In the genomic region with DNA sequence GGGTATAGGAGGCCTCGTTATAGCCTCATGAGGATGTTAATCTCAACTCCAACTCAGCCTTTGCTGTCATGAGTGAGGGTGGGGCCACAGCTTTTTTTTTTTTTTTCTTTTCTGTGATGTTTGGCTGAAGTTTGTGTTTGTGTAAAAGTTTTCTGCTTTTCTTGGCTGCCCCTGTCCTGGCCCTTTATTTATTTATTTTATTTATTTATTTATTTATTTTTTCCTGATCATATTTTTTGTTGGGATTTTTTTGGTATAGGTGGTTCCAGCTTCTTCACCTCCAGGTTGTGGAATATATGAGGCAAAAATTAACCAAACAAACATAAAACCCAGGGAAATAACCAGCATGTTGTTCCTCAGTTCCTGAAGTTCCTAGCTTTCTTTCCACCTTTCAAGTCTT, we compare ENCODE assay signal across 18 cellular contexts. TPM values are rescaled to one million over a fixed set of nuclear protein-coding genes. Genes with fewer than 3 reads are reported as not detected.
DNase-seq lines count a peak whose midpoint lies in the region; ATAC-seq and TF ChIP-seq lines count a peak whose summit lies in the region.
"Had no signal": no experiment of that assay in that cellular context is flagged by ENCODE, and none has a peak within 500 bp of the region (broad histone marks: within the 10 kb centered on the region; RNA-seq: fewer than 3 reads in every experiment).

No MANE protein-coding gene starts in this region.

- intact Hi-C loops in activated naive CD4-positive, alpha-beta T cell treated with anti-CD3 and anti-CD28 coated beads for 36 hours (cut with micrococcal nuclease), result loop anchor here (5.0 kb wide), 1 partner anchor 445 kb away; no protein-coding TSS in a partner anchor
- intact Hi-C loops in activated CD4-positive, alpha-beta memory T cell treated with anti-CD3 and anti-CD28 coated beads for 36 hours (cut with micrococcal nuclease), result loop anchor here (5.0 kb wide), 2 partner anchors 35 to 440 kb away; no protein-coding TSS in a partner anchor
- intact Hi-C loops in esophagus muscularis mucosa (cut with DNase I), result no loop called here

- no peaks in the 10 kb centered on the region for H3K27me3 ChIP-seq in CD8-positive, alpha-beta memory T cell (ENCODE audit: insufficient read depth, low read length, poor library complexity, severe bottlenecking)
- H3K27me3 ChIP-seq in esophagus muscularis mucosa, result peaks cover 0 to 16% (median 0%) of the 10 kb centered on the region in 4 donors
- H3K27me3 ChIP-seq: BLaER1 had no signal

- H3K4me3 Mint-ChIP-seq in activated naive CD4-positive, alpha-beta T cell treated with anti-CD3 and anti-CD28 coated beads for 36 hours, result no peak overlapping the region
- no peak overlapping the region for H3K4me3 Mint-ChIP-seq in CD8-positive, alpha-beta memory T cell
- H3K4me3 Mint-ChIP-seq in activated CD4-positive, alpha-beta memory T cell treated with anti-CD3 and anti-CD28 coated beads for 36 hours, result peak overlapping the region; percentile 1
- H3K4me3 Mint-ChIP-seq: HFFc6 had no signal

- TF ChIP-seq POLR2A in esophagus muscularis mucosa (IDR thresholded peaks at IDR 0.05; ENCODE audit: low read depth), result no peak

- H3K27ac Mint-ChIP-seq in activated naive CD4-positive, alpha-beta T cell treated with anti-CD3 and anti-CD28 coated beads for 36 hours, result peak overlapping the region; percentile 74
- peak overlapping the region in 5 of 8 donors; percentile 8 to 71 (median 52) for H3K27ac Mint-ChIP-seq in CD8-positive, alpha-beta memory T cell
- H3K27ac Mint-ChIP-seq in activated CD4-positive, alpha-beta memory T cell treated with anti-CD3 and anti-CD28 coated beads for 36 hours, result peak overlapping the region; percentile 79
- H3K27ac Mint-ChIP-seq: HFFc6 had no signal

- no peaks in the 10 kb centered on the region for H3K9me3 Mint-ChIP-seq in activated naive CD4-positive, alpha-beta T cell treated with anti-CD3 and anti-CD28 coated beads for 36 hours
- no peaks in the 10 kb centered on the region for H3K9me3 Mint-ChIP-seq in CD8-positive, alpha-beta memory T cell
- H3K9me3 Mint-ChIP-seq in activated CD4-positive, alpha-beta memory T cell treated with anti-CD3 and anti-CD28 coated beads for 36 hours, result no peaks in the 10 kb centered on the region
- H3K9me3 Mint-ChIP-seq: HFFc6 had no signal

- ATAC-seq in GM19023 (IDR thresholded peaks at IDR 0.05; ENCODE audit: unreplicated experiment), result no peak
- ATAC-seq: HepG2 had no signal

- no peak for TF ChIP-seq EP300 in esophagus muscularis mucosa (IDR thresholded peaks at IDR 0.05)

- peaks cover 65% of the 10 kb centered on the region for H3K4me1 ChIP-seq in CD8-positive, alpha-beta memory T cell (ENCODE audit: insufficient read depth, low read length)
- H3K4me1 ChIP-seq in esophagus muscularis mucosa, result no peaks in the 10 kb centered on the region
- H3K4me1 ChIP-seq: BLaER1, HAP-1 had no signal

- no peak overlapping the region for H3K27ac ChIP-seq in CD8-positive, alpha-beta memory T cell (ENCODE audit: low read depth, low read length)
- H3K27ac ChIP-seq in esophagus muscularis mucosa (replicated peaks in 1 of 4), result no peak overlapping the region
- H3K27ac ChIP-seq: BLaER1 had no signal

- no peak overlapping the region for H3K4me3 ChIP-seq in CD8-positive, alpha-beta memory T cell (ENCODE audit: low read length)
- H3K4me3 ChIP-seq in esophagus muscularis mucosa, result no peak overlapping the region
- H3K4me3 ChIP-seq: BLaER1, HAP-1 had no signal

- DNase-seq in activated naive CD4-positive, alpha-beta T cell treated with anti-CD3 and anti-CD28 coated beads for 36 hours, result no peak
- DNase-seq in activated naive CD4-positive, alpha-beta T cell treated with Interleukin-2 at 50 U/mL for 16 hours, result no peak
- no peak for DNase-seq in CD8-positive, alpha-beta memory T cell
- no peak for DNase-seq in activated CD4-positive, alpha-beta memory T cell treated with anti-CD3 and anti-CD28 coated beads for 36 hours
- DNase-seq in esophagus muscularis mucosa (ENCODE audit: extremely low spot score) (peak; percentile 12), SHP77 treated with DMSO at 0.1 percent for 48 hours (lab: John Stamatoyannopoulos, UW) (no peak)
- DNase-seq: 8988T, AML-193, COR-L47, DMS153, DMS79 treated with DMSO at 0.1 percent for 48 hours, EL, HFFc6 had no signal

- no peak for TF ChIP-seq CTCF in esophagus muscularis mucosa (IDR thresholded peaks at IDR 0.05)

- H3K9me3 ChIP-seq in CD8-positive, alpha-beta memory T cell (ENCODE audit: low read length), result no peaks in the 10 kb centered on the region
- no peaks in the 10 kb centered on the region for H3K9me3 ChIP-seq in esophagus muscularis mucosa
- H3K9me3 ChIP-seq: BLaER1, HAP-1 had no signal

- H3K36me3 Mint-ChIP-seq in activated naive CD4-positive, alpha-beta T cell treated with anti-CD3 and anti-CD28 coated beads for 36 hours (ENCODE audit: low read depth), result peaks cover 4% of the 10 kb centered on the region
- peaks cover 0 to 3% (median 0%) of the 10 kb centered on the region in 3 donors for H3K36me3 Mint-ChIP-seq in CD8-positive, alpha-beta memory T cell
- H3K36me3 Mint-ChIP-seq in activated CD4-positive, alpha-beta memory T cell treated with anti-CD3 and anti-CD28 coated beads for 36 hours, result peaks cover 1% of the 10 kb centered on the region

- no peaks in the 10 kb centered on the region for H3K36me3 ChIP-seq in CD8-positive, alpha-beta memory T cell (ENCODE audit: insufficient read depth, low read length)
- no peaks in the 10 kb centered on the region for H3K36me3 ChIP-seq in esophagus muscularis mucosa
- H3K36me3 ChIP-seq: BLaER1, HAP-1 had no signal

- CTCF ChIA-PET in activated naive CD4-positive, alpha-beta T cell treated with anti-CD3 and anti-CD28 coated beads for 36 hours (lab: Charles Lee), result interaction anchor here (0.6 to 1.7 kb wide), 5 partner anchors 8 to 26 kb away, joined by 3 to 5 read pairs (median 4); no protein-coding TSS in a partner anchor
- CTCF ChIA-PET in CD8-positive, alpha-beta memory T cell (lab: Charles Lee), result interaction anchor here (0.9 to 1.5 kb wide), 5 partner anchors 9 to 46 kb away, joined by 3 to 6 read pairs (median 3); no protein-coding TSS in a partner anchor
- CTCF ChIA-PET in activated CD4-positive, alpha-beta memory T cell treated with anti-CD3 and anti-CD28 coated beads for 36 hours (lab: Charles Lee), result interaction anchor here (0.9 to 1.5 kb wide), 6 partner anchors 8 to 25 kb away, joined by 3 to 17 read pairs (median 4); no protein-coding TSS in a partner anchor

- 80% methylated on average over 1 of the region's 1 CpG for WGBS in esophagus muscularis mucosa

- no peaks in the 10 kb centered on the region for H3K27me3 Mint-ChIP-seq in activated naive CD4-positive, alpha-beta T cell treated with anti-CD3 and anti-CD28 coated beads for 36 hours (ENCODE audit: low read depth)
- no peaks in the 10 kb centered on the region for H3K27me3 Mint-ChIP-seq in CD8-positive, alpha-beta memory T cell
- no peaks in the 10 kb centered on the region for H3K27me3 Mint-ChIP-seq in activated CD4-positive, alpha-beta memory T cell treated with anti-CD3 and anti-CD28 coated beads for 36 hours

- POLR2A ChIA-PET in CD8-positive, alpha-beta memory T cell (lab: Charles Lee), result interaction anchor here (0.6 to 2.0 kb wide), 6 partner anchors 10 to 121 kb away, joined by 3 to 9 read pairs (median 4); a partner anchor contains a TSS
- POLR2A ChIA-PET in activated CD4-positive, alpha-beta memory T cell treated with anti-CD3 and anti-CD28 coated beads for 36 hours (lab: Charles Lee), result interaction anchor here (0.6 to 7.8 kb wide), 7 partner anchors 14 to 202 kb away, joined by 3 to 76 read pairs (median 4); a partner anchor contains a TSS

- peaks cover 87% of the 10 kb centered on the region for H3K4me1 Mint-ChIP-seq in activated naive CD4-positive, alpha-beta T cell treated with anti-CD3 and anti-CD28 coated beads for 36 hours (ENCODE audit: low read depth)
- peaks cover 63 to 85% (median 83%) of the 10 kb centered on the region in 3 donors for H3K4me1 Mint-ChIP-seq in CD8-positive, alpha-beta memory T cell
- peaks cover 82% of the 10 kb centered on the region for H3K4me1 Mint-ChIP-seq in activated CD4-positive, alpha-beta memory T cell treated with anti-CD3 and anti-CD28 coated beads for 36 hours (ENCODE audit: low read depth)

RNA-seq across cellular contexts. Expression of a gene that starts 8.6 kb away (rescaled TPM):
- 1 to 10 TPM; 3.6 to 3.8 TPM for total RNA-seq in activated naive CD4-positive, alpha-beta T cell treated with anti-CD3 and anti-CD28 coated beads for 36 hours
- under 1 TPM; 0.29 to 0.50 TPM for total RNA-seq in CD8-positive, alpha-beta memory T cell
- not detected for polyA plus RNA-seq in CD8-positive, alpha-beta memory T cell
- 1 to 10 TPM; 1.3 to 1.4 TPM for total RNA-seq in activated CD4-positive, alpha-beta memory T cell treated with anti-CD3 and anti-CD28 coated beads for 36 hours
- total RNA-seq in esophagus muscularis mucosa, result not detected
- total RNA-seq: H1, HepG2, HFFc6 had no signal
- polyA plus RNA-seq: H1, HepG2 had no signal

RNA-seq across cellular contexts. Expression of a gene that starts 14.8 kb away (rescaled TPM):
- total RNA-seq in activated naive CD4-positive, alpha-beta T cell treated with anti-CD3 and anti-CD28 coated beads for 36 hours, result 10 to 100 TPM; 21.0 to 21.2 TPM
- total RNA-seq in CD8-positive, alpha-beta memory T cell, result 10 to 100 TPM; 12.6 to 14.7 TPM
- polyA plus RNA-seq in CD8-positive, alpha-beta memory T cell, result 15.7 TPM
- 10 to 100 TPM; 17.2 to 19.2 TPM for total RNA-seq in activated CD4-positive, alpha-beta memory T cell treated with anti-CD3 and anti-CD28 coated beads for 36 hours
- 10 to 100 TPM in 3 of 4 donors, 1 to 10 TPM in 1; 8.4 to 12.5 (median 10.4) TPM for total RNA-seq in esophagus muscularis mucosa

RNA-seq across cellular contexts. Expression of a gene that starts 23.1 kb away (rescaled TPM):
- 100 to 1,000 TPM; 340 TPM for total RNA-seq in activated naive CD4-positive, alpha-beta T cell treated with anti-CD3 and anti-CD28 coated beads for 36 hours
- 100 to 1,000 TPM; 150 to 162 TPM for total RNA-seq in CD8-positive, alpha-beta memory T cell
- 129 TPM for polyA plus RNA-seq in CD8-positive, alpha-beta memory T cell
- 100 to 1,000 TPM; 236 to 240 TPM for total RNA-seq in activated CD4-positive, alpha-beta memory T cell treated with anti-CD3 and anti-CD28 coated beads for 36 hours
- total RNA-seq in esophagus muscularis mucosa, result 1 to 10 TPM in 3 of 4 donors, under 1 TPM in 1; 0.80 to 6.3 (median 1.6) TPM
- total RNA-seq: H1, HepG2, HFFc6 had no signal

RNA-seq across cellular contexts. Expression of a gene that starts 48.6 kb away (rescaled TPM):
- total RNA-seq in activated naive CD4-positive, alpha-beta T cell treated with anti-CD3 and anti-CD28 coated beads for 36 hours, result 10 to 100 TPM; 10.2 to 10.4 TPM
- 1 to 10 TPM; 6.3 to 6.6 TPM for total RNA-seq in CD8-positive, alpha-beta memory T cell
- polyA plus RNA-seq in CD8-positive, alpha-beta memory T cell, result 7.5 TPM
- 10 to 100 TPM; 23.2 to 24.3 TPM for total RNA-seq in activated CD4-positive, alpha-beta memory T cell treated with anti-CD3 and anti-CD28 coated beads for 36 hours
- 10 to 100 TPM in 1 of 4 donors, 1 to 10 TPM in 3; 4.1 to 12.8 (median 5.8) TPM for total RNA-seq in esophagus muscularis mucosa
- total RNA-seq: H1 had no signal

Comparison
In these comparisons a context has a peak if more than half of its experiments do, and no peak if none do; other contexts are left out.
1. RNA of a gene that starts 23.1 kb away (total RNA-seq): 340 TPM in activated naive CD4-positive, alpha-beta T cell treated with anti-CD3 and anti-CD28 coated beads for 36 hours, 236 to 240 TPM in activated CD4-positive, alpha-beta memory T cell treated with anti-CD3 and anti-CD28 coated beads for 36 hours and 150 to 162 TPM in CD8-positive, alpha-beta memory T cell; 0.80 to 6.3 TPM in esophagus muscularis mucosa; every median in the first group is over 10 times any median in the second.
2. Peak in every context shown above with its lines, with median percentiles within 50 percentile points of each other: H3K27ac Mint-ChIP-seq.